8 cellular contexts compared by ENCODE assay signal in genomic region chr9:129258124-129258822, GRCh38.
DNase-seq lines count a peak whose midpoint lies in the region; ATAC-seq and TF ChIP-seq lines count a peak whose summit lies in the region.

No MANE protein-coding gene starts in this region.

- TF ChIP-seq RAD21 in Ishikawa (IDR thresholded peaks at IDR 0.05; ENCODE audit: low read depth) = no peak

- H3K4me3 ChIP-seq in upper lobe of right lung = peak overlapping the region; percentile 35

- TF ChIP-seq CTCF in upper lobe of right lung (IDR thresholded peaks at IDR 0.05) = no peak

- 0 out of 2 replicates have a peak, but pooled peaks have one; percentile 14 for TF ChIP-seq EP300 in Ishikawa (IDR thresholded peaks at IDR 0.05; ENCODE audit: borderline replicate concordance)

- ATAC-seq in upper lobe of right lung = peak; percentile 91

- H3K4me1 ChIP-seq in upper lobe of right lung = peaks cover 15% of the 10 kb centered on the region

- no peaks in the 10 kb centered on the region for H3K36me3 ChIP-seq in upper lobe of right lung

- H3K27ac ChIP-seq in upper lobe of right lung = no peak overlapping the region

- no peaks in the 10 kb centered on the region for H3K9me3 ChIP-seq in upper lobe of right lung

- H3K27me3 ChIP-seq in upper lobe of right lung = peaks cover 10% of the 10 kb centered on the region

- DNase-seq in DMS 273 (lab: John Stamatoyannopoulos, UW; ENCODE audit: unreplicated experiment) = peak; percentile 98
- peak; percentile 81 for DNase-seq in T-helper 9 cell
- DNase-seq in astrocyte of the hippocampus (ENCODE audit: low read depth, low spot score) = peak; percentile 97
- peak; percentile 97 for DNase-seq in hepatic stellate cell (ENCODE audit: low spot score)
- DNase-seq in renal cortical epithelial cell (ENCODE audit: low read depth) = peak; percentile 50
- DNase-seq in upper lobe of right lung = peak; percentile 94
- DNase-seq in GF-D8 (lab: John Stamatoyannopoulos, UW) = no peak

- intact Hi-C loops in upper lobe of right lung (cut with DNase I) = no loop called here

TF ChIP-seq in Ishikawa, 13 proteins besides CTCF, POLR2A, EP300 and RAD21:
- TF ChIP-seq TEAD4 (IDR thresholded peaks at IDR 0.05) (0 out of 2 replicates have a peak, but pooled peaks have one; percentile 18), REST (IDR thresholded peaks at IDR 0.05; ENCODE audit: low read depth) (no peak), NFIC (IDR thresholded peaks at IDR 0.05) (no peak), ZBTB7A (IDR thresholded peaks at IDR 0.05; ENCODE audit: low read depth) (peak; percentile 74; the same call in 1 of the 2 replicates), TAF1 (IDR thresholded peaks at IDR 0.05; ENCODE audit: low read depth) (no peak), USF1 (IDR thresholded peaks at IDR 0.05) (peak; percentile 90), CREB1 (IDR thresholded peaks at IDR 0.05; ENCODE audit: low read depth) (peak; percentile 48), YY1 (IDR thresholded peaks at IDR 0.05; ENCODE audit: low read depth) (no peak), TCF12 (IDR thresholded peaks at IDR 0.05; ENCODE audit: low read depth) (peak; percentile 69; the same call in 1 of the 2 replicates), FOXM1 (IDR thresholded peaks at IDR 0.05; ENCODE audit: borderline replicate concordance, low read depth) (no peak), CEBPB (IDR thresholded peaks at IDR 0.05) (no peak), MAX (IDR thresholded peaks at IDR 0.05) (peak; percentile 100), EGR1 (IDR thresholded peaks at IDR 0.05) (peak; percentile 11; the same call in 1 of the 2 replicates)
